Comparison of ENCODE assay signal across 8 cellular contexts in genomic region chr7:27184342-27185012, GRCh38. TPM values are rescaled to one million over a fixed set of nuclear protein-coding genes. Genes with fewer than 3 reads are reported as not detected.
DNase-seq lines count a peak whose midpoint lies in the region; ATAC-seq and TF ChIP-seq lines count a peak whose summit lies in the region.

No MANE protein-coding gene starts in this region.

- no peak overlapping the region for H2AK5ac ChIP-seq in trophoblast cell (ENCODE audit: low read length)

- no peaks in the 10 kb centered on the region for H3K9me2 ChIP-seq in SU-DHL-6 (replicated peaks; ENCODE audit: insufficient read depth, low read length)

- no peak for TF ChIP-seq CTCF in SU-DHL-6 (IDR thresholded peaks at IDR 0.05; ENCODE audit: insufficient read depth, low read length, poor library complexity, severe bottlenecking)

- no peak overlapping the region for H2BK120ac ChIP-seq in trophoblast cell (ENCODE audit: insufficient read depth, low read length, poor library complexity)

- H3K79me2 ChIP-seq in SU-DHL-6 (ENCODE audit: insufficient read depth, low read length) (no peaks in the 10 kb centered on the region), trophoblast cell (ENCODE audit: control insufficient read depth, insufficient read depth, low read length, poor library complexity) (no peaks in the 10 kb centered on the region)

- DNase-seq in activated T-cell treated with anti-CD3 and anti-CD28 coated beads, Interleukin-2, amount 50 U/mL, for 1 hour = peak; percentile 40
- no peak for DNase-seq in activated T-cell treated with anti-CD3 and anti-CD28 coated beads for 4 hours
- DNase-seq in trophoblast cell = peak in 1 of 2 donors; percentile 39
- no peak for DNase-seq in cerebellum (ENCODE audit: low spot score)
- no peak for DNase-seq in NAMALWA (ENCODE audit: low spot score)

- no peak overlapping the region for H2AFZ ChIP-seq in SU-DHL-6 (ENCODE audit: low read depth, low read length, severe bottlenecking)
- H2AFZ ChIP-seq in trophoblast cell (ENCODE audit: insufficient read depth, low read length, poor library complexity) = peak overlapping the region; percentile 30

- H4K20me1 ChIP-seq in SU-DHL-6 (ENCODE audit: low read depth, low read length) = no peaks in the 10 kb centered on the region

- H3K36me3 ChIP-seq in SU-DHL-6 (ENCODE audit: low read length) (no peaks in the 10 kb centered on the region), esophagus (ENCODE audit: control insufficient read depth in 2 of 2, insufficient read depth in 2 of 2, low read length in 1 of 2) (no peaks in the 10 kb centered on the region), trophoblast cell (ENCODE audit: control insufficient read depth in 1 of 2, insufficient read depth in 2 of 2, low read length in 2 of 2) (no peaks in the 10 kb centered on the region)

- ATAC-seq in GM19452 (IDR thresholded peaks at IDR 0.05; ENCODE audit: unreplicated experiment) = no peak

- peak overlapping the region; percentile 28 for H3K4me2 ChIP-seq in SU-DHL-6 (ENCODE audit: low read depth, low read length, poor library complexity, severe bottlenecking)
- H3K4me2 ChIP-seq in trophoblast cell (ENCODE audit: low read length) = peak overlapping the region; percentile 64

- H3K27me3 ChIP-seq in SU-DHL-6 (ENCODE audit: low read length) (no peaks in the 10 kb centered on the region), esophagus (ENCODE audit: control insufficient read depth in 1 of 2, insufficient read depth in 2 of 2, low read length in 2 of 2) (peaks cover 7 to 76% of the 10 kb centered on the region in 2 donors), trophoblast cell (ENCODE audit: insufficient read depth, low read length) (peaks cover 86% of the 10 kb centered on the region)

- no peak overlapping the region for H4K12ac ChIP-seq in trophoblast cell (ENCODE audit: low read depth, low read length)

- H3K23ac ChIP-seq in trophoblast cell (ENCODE audit: low read length) = no peak overlapping the region

- H3K14ac ChIP-seq in trophoblast cell (ENCODE audit: low read length) = no peak overlapping the region

- peaks cover 19 to 25% of the 10 kb centered on the region in 2 donors for H3K4me1 ChIP-seq in esophagus (ENCODE audit: control insufficient read depth in 2 of 2, insufficient read depth in 2 of 2, low read length in 1 of 2)
- H3K4me1 ChIP-seq in trophoblast cell (ENCODE audit: control insufficient read depth in 1 of 2, insufficient read depth in 2 of 2, low read length in 2 of 2) = peaks cover 30 to 32% of the 10 kb centered on the region in 2 experiments

- H3K9me3 ChIP-seq in SU-DHL-6 (ENCODE audit: insufficient read depth, low read length) (no peaks in the 10 kb centered on the region), esophagus (ENCODE audit: control insufficient read depth in 2 of 2, insufficient read depth in 1 of 2, low read depth in 1 of 2, low read length in 1 of 2) (peaks cover 0 to 3% of the 10 kb centered on the region in 2 donors), trophoblast cell (ENCODE audit: insufficient read depth, low read depth, low read length) (peaks cover 20% of the 10 kb centered on the region)

- H2BK5ac ChIP-seq in trophoblast cell (ENCODE audit: low read depth, low read length, poor library complexity) = no peak overlapping the region

- no peak overlapping the region for H3K18ac ChIP-seq in trophoblast cell (ENCODE audit: low read length)

- no peak overlapping the region for H3K4ac ChIP-seq in trophoblast cell (ENCODE audit: low read depth, low read length)

- no peaks in the 10 kb centered on the region for H3F3A ChIP-seq in SU-DHL-6 (ENCODE audit: insufficient read depth)

- H3K9ac ChIP-seq in SU-DHL-6 (ENCODE audit: low read length) = no peak overlapping the region
- no peak overlapping the region for H3K9ac ChIP-seq in trophoblast cell (ENCODE audit: low read length)

- no peak overlapping the region for H4K91ac ChIP-seq in trophoblast cell (ENCODE audit: low read depth, low read length)

- no peak overlapping the region for H4K8ac ChIP-seq in trophoblast cell (ENCODE audit: low read depth, low read length)

- no peak overlapping the region for H3K27ac ChIP-seq in SU-DHL-6 (ENCODE audit: low read depth, low read length)
- no peak overlapping the region for H3K27ac ChIP-seq in esophagus (ENCODE audit: low read depth in 2 of 2, low read length in 1 of 2)
- no peak overlapping the region for H3K27ac ChIP-seq in trophoblast cell (ENCODE audit: low read depth, low read length)

- H2BK12ac ChIP-seq in trophoblast cell (ENCODE audit: low read length) = no peak overlapping the region

- 2 to 3% methylated on average over 65 to 72 of the region's 72 CpGs for WGBS in esophagus, 2 donors
- WGBS in trophoblast cell (ENCODE audit: extremely low coverage, insufficient coverage, insufficient read length) = no CpG with 5 or more reads among the region's 72 CpGs

- H3K4me3 ChIP-seq in SU-DHL-6 (ENCODE audit: insufficient read depth, low read length, poor library complexity, severe bottlenecking) = no peak overlapping the region
- H3K4me3 ChIP-seq in esophagus (ENCODE audit: low read depth in 1 of 2, low read length in 2 of 2) = peak overlapping the region; percentile 33 to 44
- H3K4me3 ChIP-seq in trophoblast cell (ENCODE audit: low read depth, low read length) = peak overlapping the region; percentile 49

- peaks cover 3% of the 10 kb centered on the region for H3K79me1 ChIP-seq in trophoblast cell (ENCODE audit: low read length)

RNA-seq across cellular contexts. Expression of gene HOXA11, which starts 0.6 kb away (rescaled TPM):
- polyA plus RNA-seq in esophagus = not detected
- polyA plus RNA-seq in trophoblast cell (2013) = 1.5 and 2.2 TPM in 2 replicates
- not detected for total RNA-seq in cerebellum

RNA-seq across cellular contexts. Expression of gene HOXA10, which starts 10.4 kb away (rescaled TPM):
- under 1 TPM; 0.09 to 0.16 TPM for polyA plus RNA-seq in esophagus
- polyA plus RNA-seq in trophoblast cell (2013) = 1.5 and 2.1 TPM in 2 replicates
- not detected for total RNA-seq in cerebellum

RNA-seq across cellular contexts. Expression of gene HOXA13, which starts 15.4 kb away (rescaled TPM):
- polyA plus RNA-seq in esophagus = not detected
- polyA plus RNA-seq in trophoblast cell (2013) = 0.82 and 1.00 TPM in 2 replicates
- not detected for total RNA-seq in cerebellum

RNA-seq across cellular contexts. Expression of gene HOXA9, which starts 19.1 kb away (rescaled TPM):
- polyA plus RNA-seq in esophagus = under 1 TPM; 0.49 TPM
- polyA plus RNA-seq in trophoblast cell (2013) = 1.2 and 1.5 TPM in 2 replicates
- not detected for total RNA-seq in cerebellum

RNA-seq across cellular contexts. Expression of gene HOXA7, which starts 28.0 kb away (rescaled TPM):
- 1 to 10 TPM; 1.5 to 1.8 TPM for polyA plus RNA-seq in esophagus
- polyA plus RNA-seq in trophoblast cell (2013) = not detected in 2 replicates
- total RNA-seq in cerebellum = not detected
